Comparison of ENCODE assay signal across 9 cellular contexts in the genomic region with DNA sequence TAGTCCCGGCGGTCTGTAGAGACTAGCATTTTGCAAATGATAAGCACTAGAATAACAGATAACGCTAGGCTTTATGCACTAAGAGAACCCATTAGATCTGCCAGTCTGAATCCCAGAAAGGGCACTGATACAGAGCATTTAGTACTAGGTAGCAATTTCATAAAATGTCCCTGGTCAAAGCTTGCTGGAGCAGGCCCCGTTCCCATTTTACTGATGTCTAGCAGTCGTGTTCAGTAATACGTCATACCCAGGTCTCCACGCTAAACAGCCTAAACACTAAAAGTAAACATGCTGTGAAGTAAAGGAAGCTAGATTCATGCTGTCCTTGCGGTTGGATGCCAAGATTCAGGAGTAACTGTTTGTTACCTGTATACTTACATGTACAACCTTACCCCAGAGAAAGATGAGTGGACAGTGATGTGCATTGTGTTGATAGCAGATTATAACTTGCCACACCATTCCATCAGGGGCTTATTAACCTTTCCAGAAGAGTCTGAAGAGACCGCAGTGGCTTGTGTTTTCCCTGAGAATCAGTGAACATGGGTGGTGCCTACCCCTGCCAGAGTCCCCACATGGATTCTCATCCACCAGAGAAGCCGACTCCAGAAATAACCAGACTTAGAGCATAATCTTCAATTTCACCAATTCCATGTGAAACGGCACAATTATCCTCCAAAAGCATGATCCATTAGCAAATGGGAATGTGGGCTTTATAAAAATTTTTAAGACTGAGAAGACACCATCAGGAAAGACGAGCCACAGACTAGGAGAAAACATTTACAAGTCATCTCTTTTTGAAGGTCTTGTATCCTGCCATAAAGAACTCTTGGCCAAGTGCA. TPM values are rescaled to one million over a fixed set of nuclear protein-coding genes. Genes with fewer than 3 reads are reported as not detected.
DNase-seq lines count a peak whose midpoint lies in the region; ATAC-seq, FAIRE-seq and TF ChIP-seq lines count a peak whose summit lies in the region.
"Had no signal": no experiment of that assay in that cellular context is flagged by ENCODE, and none has a peak within 500 bp of the region (broad histone marks: within the 10 kb centered on the region; RNA-seq: fewer than 3 reads in every experiment).

No MANE protein-coding gene starts in this region.

- H3K27ac ChIP-seq in A549 = peak overlapping the region in 1 of 2 experiments; percentile 4; a peak in 2 of 6 replicates
- H3K27ac ChIP-seq in RWPE1 = peak overlapping the region; percentile 96
- peak overlapping the region; percentile 25; the same call in 1 of the 2 replicates for H3K27ac ChIP-seq in H1 (ENCODE audit: low read depth, low read length)

- no peak overlapping the region for H3K14ac ChIP-seq in H1 (ENCODE audit: insufficient read length)

- peaks cover 31% of the 10 kb centered on the region for H3K4me1 ChIP-seq in A549
- peaks cover 0 to 15% (median 8%) of the 10 kb centered on the region in 4 experiments; a peak in 6 of 7 replicates for H3K4me1 ChIP-seq in H1 (replicated peaks in 1 of 4; ENCODE audit: control insufficient read depth in 3 of 4, insufficient read depth in 4 of 4, low read length in 3 of 4)

- H3K56ac ChIP-seq in H1 (replicated peaks; ENCODE audit: insufficient read length, low read depth, low read length) = no peak overlapping the region

- H3K9me3 ChIP-seq in A549 (no peaks in the 10 kb centered on the region), H1 (ENCODE audit: insufficient read depth in 2 of 2, low read depth in 1 of 2, low read length in 1 of 2) (no peaks in the 10 kb centered on the region)

- no peak overlapping the region for H3K23ac ChIP-seq in H1 (ENCODE audit: insufficient read length)

- peaks cover 18 to 21% of the 10 kb centered on the region in 2 experiments for H4K20me1 ChIP-seq in H1 (replicated peaks in 1 of 2; ENCODE audit: control insufficient read depth in 1 of 2, insufficient read depth in 2 of 2, low read length in 2 of 2)

- no peak overlapping the region for H2AK5ac ChIP-seq in H1 (ENCODE audit: low read depth, low read length)

- no peak for TF ChIP-seq RAD21 in A549 (conservative IDR thresholded peaks at IDR 0.05 in 1 of 2, IDR thresholded peaks at IDR 0.05 in 1 of 2)
- no peak for TF ChIP-seq RAD21 in H1 (IDR thresholded peaks at IDR 0.05 in 1 of 2, conservative IDR thresholded peaks at IDR 0.05 in 1 of 2; ENCODE audit: low read depth in 2 of 2, low read length in 2 of 2)

- no peak overlapping the region for H2AFZ ChIP-seq in H1 (ENCODE audit: low read length)

- FAIRE-seq in A549 (lab: Jason Lieb, UNC) (no peak), H1 (lab: Jason Lieb, UNC) (no peak)

- peaks cover 31 to 59% (median 41%) of the 10 kb centered on the region in 4 experiments for H3K36me3 ChIP-seq in H1 (ENCODE audit: control insufficient read depth in 2 of 4, insufficient read depth in 4 of 4, low read length in 3 of 4)

- peaks cover 17 to 43% of the 10 kb centered on the region in 2 experiments for H3K79me2 ChIP-seq in H1 (ENCODE audit: control insufficient read depth in 1 of 2, insufficient read depth in 2 of 2, low read length in 2 of 2)

- no peaks in the 10 kb centered on the region for H3K27me3 ChIP-seq in H1 (replicated peaks in 1 of 4; ENCODE audit: control insufficient read depth in 3 of 4, extremely low read depth in 1 of 4, insufficient read depth in 3 of 4, low read length in 3 of 4)

- no peak overlapping the region for H3K4me2 ChIP-seq in A549
- no peak overlapping the region for H3K4me2 ChIP-seq in H1 (ENCODE audit: insufficient read depth in 1 of 2, low read depth in 2 of 2, low read length in 2 of 2)

- H2BK15ac ChIP-seq in H1 (ENCODE audit: low read length) = no peak overlapping the region

- H4K5ac ChIP-seq in H1 (ENCODE audit: insufficient read length, low read depth, low read length) = no peak overlapping the region

- no peak overlapping the region for H2BK120ac ChIP-seq in H1 (replicated peaks; ENCODE audit: low read depth, low read length)

- no peak overlapping the region; the same call in 1 of the 2 replicates for H4K8ac ChIP-seq in H1 (ENCODE audit: extremely low read depth, insufficient read depth, low read length)

- no peak overlapping the region for H2BK5ac ChIP-seq in H1 (ENCODE audit: low read depth, low read length)

- peaks cover 5% of the 10 kb centered on the region; the same call in 1 of the 2 replicates for H3K79me1 ChIP-seq in H1 (ENCODE audit: low read depth, low read length)

- no peak overlapping the region for H3K18ac ChIP-seq in H1 (ENCODE audit: extremely low read depth, low read length)

- WGBS in A549 (ENCODE audit: missing lambda C conversion rate) = 54% methylated on average over 12 of the region's 12 CpGs
- 83% methylated on average over 12 of the region's 12 CpGs; no CpG with 5 or more reads in 1 of the 2 experiments for WGBS in H1 (ENCODE audit: extremely low coverage in 1 of 2, insufficient coverage in 1 of 2, insufficient read length in 1 of 2, insufficient replicate concordance in 2 of 2, low coverage in 1 of 2, low lambda C conversion rate in 2 of 2, missing lambda C conversion rate in 1 of 2), 2 experiments

- POLR2A ChIA-PET in A549 (lab: Yijun Ruan, JAX) (interaction anchor here (0.6 to 2.3 kb wide), 5 partner anchors 14 to 94 kb away, joined by 3 to 12 read pairs (median 5); partner anchors contain the start of genes ALDH16A1, PIH1D1 and RCN3), RWPE1 (lab: Yijun Ruan, JAX; ENCODE audit: low non-redundant PET) (no interaction called here), H1 (lab: Charles Lee; ENCODE audit: partially characterized antibody) (interaction anchor here (0.6 to 10.8 kb wide), 21 partner anchors 9 to 220 kb away, joined by 3 to 138 read pairs (median 6); partner anchors contain the start of genes ALDH16A1, FLT3LG, NOSIP and PIH1D1)

- TF ChIP-seq CTCF in A549 (IDR thresholded peaks at IDR 0.05) (no peak), RWPE1 (conservative IDR thresholded peaks at IDR 0.05; ENCODE audit: low read depth) (no peak), H1 (IDR thresholded peaks at IDR 0.05; ENCODE audit: control extremely low read depth in 1 of 3, insufficient read depth in 1 of 3, low read depth in 1 of 3, low read length in 3 of 3) (no peak)

- no peak overlapping the region for H4K91ac ChIP-seq in H1 (replicated peaks; ENCODE audit: insufficient read length, low read length)

- DNase-seq in A549 (ENCODE audit: low read depth in 1 of 2, low spot score in 1 of 2) (peak in 1 of 2 experiments; percentile 83), RWPE1 (ENCODE audit: low spot score) (no peak), H1 (ENCODE audit: low read depth in 1 of 2, low spot score in 2 of 2) (peak in 1 of 2 experiments; percentile 57), GM19238 (ENCODE audit: insufficient read length, low spot score) (no peak), NCI-H2227 (lab: John Stamatoyannopoulos, UW; ENCODE audit: unreplicated experiment) (no peak), Right ventricle myocardium superior (no peak)
- DNase-seq: activated effector memory CD4-positive, alpha-beta T cell treated with anti-CD3 and anti-CD28 coated beads, Interleukin-2, amount 50 U/mL, for 16 hours had no signal

- no peak for TF ChIP-seq EP300 in A549 (IDR thresholded peaks at IDR 0.05)
- no peak for TF ChIP-seq EP300 in H1 (IDR thresholded peaks at IDR 0.05; ENCODE audit: borderline replicate concordance in 1 of 2, low read depth in 2 of 2, low read length in 2 of 2)

- CTCF ChIA-PET in A549 (lab: Yijun Ruan, JAX) = interaction anchor here (1.1 to 1.7 kb wide), 4 partner anchors 14 to 54 kb away, joined by 3 to 7 read pairs (median 5); partner anchors contain the start of gene FLT3LG
- CTCF ChIA-PET in RWPE1 (lab: Yijun Ruan, JAX) = interaction anchor here (0.6 kb wide), 1 partner anchor 49 kb away, joined by 3 read pairs; no protein-coding TSS in a partner anchor
- CTCF ChIA-PET in H1 (lab: Charles Lee; ENCODE audit: partially characterized antibody) = interaction anchor here (0.6 to 3.8 kb wide), 4 partner anchors 12 to 78 kb away, joined by 3 to 16 read pairs (median 4); no protein-coding TSS in a partner anchor

- H3K23me2 ChIP-seq in H1 (ENCODE audit: low read depth, low read length) = peaks cover 14% of the 10 kb centered on the region

- no peak overlapping the region for H3K9ac ChIP-seq in H1 (replicated peaks in 1 of 4; ENCODE audit: extremely low read depth in 1 of 4, low read depth in 3 of 4, low read length in 3 of 4)

- no peak overlapping the region for H2BK12ac ChIP-seq in H1 (ENCODE audit: low read depth, low read length)

- H2BK20ac ChIP-seq in H1 (ENCODE audit: low read length) = no peak overlapping the region

- H3K4me3 ChIP-seq in A549 (no peak overlapping the region), H1 (ENCODE audit: extremely low read depth in 1 of 4, insufficient read depth in 2 of 4, low read depth in 3 of 4, low read length in 4 of 4) (no peak overlapping the region)

- ATAC-seq in A549 = peak; percentile 2 to 17; a peak in 5 of 6 replicates
- no peak for ATAC-seq in GM18505 (IDR thresholded peaks at IDR 0.05; ENCODE audit: unreplicated experiment)
- no peak for ATAC-seq in GM19395 (IDR thresholded peaks at IDR 0.05; ENCODE audit: unreplicated experiment)
- no peak for ATAC-seq in Right ventricle myocardium superior (ENCODE audit: poor library complexity)

- TF ChIP-seq POLR2A in A549 (IDR thresholded peaks at IDR 0.05; ENCODE audit: low read length) (no peak; the same call in 1 of the 2 replicates), GM18505 (IDR thresholded peaks at IDR 0.05; ENCODE audit: borderline replicate concordance, extremely low read depth, insufficient read depth, insufficient read length) (peak; percentile 65), H1 (IDR thresholded peaks at IDR 0.05; ENCODE audit: control extremely low read depth in 1 of 2, low read depth in 2 of 2, low read length in 2 of 2) (peak; percentile 87 to 93)

- H3K4ac ChIP-seq in H1 (replicated peaks; ENCODE audit: insufficient read length, low read depth, low read length) = no peak overlapping the region

- intact Hi-C loops in Right ventricle myocardium superior (cut with DNase I) = no loop called here

RNA-seq across cellular contexts. Expression of gene RPS11, which starts 3.4 kb away (rescaled TPM):
- polyA plus RNA-seq in A549 (2011; rRNA removed) (2,624 and 3,014 TPM in 2 replicates), A549 (2017; fragmentation: RNase III; extraction: RNeasy Plus Mini Kit Qiagen cat#74134 plus additional on column Dnase treatment) (3,721 to 3,877 TPM (median 3,793 TPM) in 3 replicates), H1 (2011; rRNA removed) (4,988 and 6,072 TPM in 2 replicates)
- polyA plus RNA-seq in A549 (2012; cell fraction: cytosol; rRNA removed) = 5,125 and 7,098 TPM in 2 replicates
- polyA plus RNA-seq in A549 (2012; cell fraction: nucleus; rRNA removed) = 2,789 and 3,629 TPM in 2 replicates
- 1,828 and 2,481 TPM in 2 replicates for polyA minus RNA-seq in A549 (2011; rRNA and poly(A)+ RNA removed)
- 2,240 and 2,296 TPM in 2 replicates for total RNA-seq in H1 (2021; fragmentation: NEBNext Ultra II Directional; extraction: Animal tissue kit (Norgen Biotek cat#: 25700))
- polyA plus RNA-seq in H1 (2011; cell fraction: cytosol; rRNA removed) = 7,346 TPM
- polyA plus RNA-seq in H1 (2011; cell fraction: nucleus; rRNA removed) = 2,598 TPM
- 4,049 to 4,786 TPM (median 4,319 TPM) in 4 replicates for polyA plus RNA-seq in H1 (2012, experiment 1 of 2)
- polyA plus RNA-seq in H1 (2012, experiment 2 of 2) = 6,913 TPM
- 3,607 TPM for polyA plus RNA-seq in H1 (2013, experiment 1 of 2)
- 3,607 TPM for polyA plus RNA-seq in H1 (2013, experiment 2 of 2)
- polyA minus RNA-seq in H1 (2011; rRNA and poly(A)+ RNA removed) = 1,118 and 1,125 TPM in 2 replicates
- polyA minus RNA-seq in H1 (2011; cell fraction: cytosol; rRNA and poly(A)+ RNA removed) = 628 TPM
- polyA minus RNA-seq in H1 (2011; cell fraction: nucleus; rRNA and poly(A)+ RNA removed) = 876 TPM
- total RNA-seq in Right ventricle myocardium superior = 935 TPM

RNA-seq across cellular contexts. Expression of gene RPL13A, which starts 5.4 kb away (rescaled TPM):
- polyA plus RNA-seq in A549 (2011; rRNA removed) (5,391 and 5,410 TPM in 2 replicates), A549 (2017; fragmentation: RNase III; extraction: RNeasy Plus Mini Kit Qiagen cat#74134 plus additional on column Dnase treatment) (3,383 to 3,595 TPM (median 3,438 TPM) in 3 replicates), H1 (2011; rRNA removed) (8,501 and 8,868 TPM in 2 replicates)
- polyA plus RNA-seq in A549 (2012; cell fraction: cytosol; rRNA removed) = 6,169 and 7,252 TPM in 2 replicates
- 3,653 and 3,684 TPM in 2 replicates for polyA plus RNA-seq in A549 (2012; cell fraction: nucleus; rRNA removed)
- polyA minus RNA-seq in A549 (2011; rRNA and poly(A)+ RNA removed) = 1,893 and 2,022 TPM in 2 replicates
- total RNA-seq in H1 (2021; fragmentation: NEBNext Ultra II Directional; extraction: Animal tissue kit (Norgen Biotek cat#: 25700)) = 3,305 and 3,520 TPM in 2 replicates
- 6,473 TPM for polyA plus RNA-seq in H1 (2011; cell fraction: cytosol; rRNA removed)
- polyA plus RNA-seq in H1 (2011; cell fraction: nucleus; rRNA removed) = 8,490 TPM
- 3,636 to 6,700 TPM (median 4,913 TPM) in 4 replicates for polyA plus RNA-seq in H1 (2012, experiment 1 of 2)
- 4,417 TPM for polyA plus RNA-seq in H1 (2012, experiment 2 of 2)
- polyA plus RNA-seq in H1 (2013, experiment 1 of 2) = 5,169 TPM
- 4,987 TPM for polyA plus RNA-seq in H1 (2013, experiment 2 of 2)
- 1,061 and 1,192 TPM in 2 replicates for polyA minus RNA-seq in H1 (2011; rRNA and poly(A)+ RNA removed)
- 1,493 TPM for polyA minus RNA-seq in H1 (2011; cell fraction: cytosol; rRNA and poly(A)+ RNA removed)
- polyA minus RNA-seq in H1 (2011; cell fraction: nucleus; rRNA and poly(A)+ RNA removed) = 3,411 TPM
- 1,304 TPM for total RNA-seq in Right ventricle myocardium superior

RNA-seq across cellular contexts. Expression of gene FLT3LG, which starts 18.8 kb away (rescaled TPM):
- polyA plus RNA-seq in A549 (2011; rRNA removed) (0.42 and 0.58 TPM in 2 replicates), A549 (2017; fragmentation: RNase III; extraction: RNeasy Plus Mini Kit Qiagen cat#74134 plus additional on column Dnase treatment) (0.99 to 1.2 TPM (median 1.0 TPM) in 3 replicates), H1 (2011; rRNA removed) (3.2 and 3.9 TPM in 2 replicates)
- 0.75 and 1.4 TPM in 2 replicates for polyA plus RNA-seq in A549 (2012; cell fraction: cytosol; rRNA removed)
- polyA plus RNA-seq in A549 (2012; cell fraction: nucleus; rRNA removed) = 1.9 and 2.2 TPM in 2 replicates
- polyA minus RNA-seq in A549 (2011; rRNA and poly(A)+ RNA removed) = 0.41 and 0.92 TPM in 2 replicates
- 1.6 and 2.6 TPM in 2 replicates for total RNA-seq in H1 (2021; fragmentation: NEBNext Ultra II Directional; extraction: Animal tissue kit (Norgen Biotek cat#: 25700))
- polyA plus RNA-seq in H1 (2011; cell fraction: cytosol; rRNA removed) = 2.1 TPM
- polyA plus RNA-seq in H1 (2011; cell fraction: nucleus; rRNA removed) = 2.8 TPM
- polyA plus RNA-seq in H1 (2012, experiment 1 of 2) = 1.8 to 3.5 TPM (median 2.2 TPM) in 4 replicates
- 2.4 TPM for polyA plus RNA-seq in H1 (2012, experiment 2 of 2)
- polyA plus RNA-seq in H1 (2013, experiment 1 of 2) = 2.3 TPM
- 2.1 TPM for polyA plus RNA-seq in H1 (2013, experiment 2 of 2)
- 0.39 TPM in 1 of 2 replicates, not detected in the other for polyA minus RNA-seq in H1 (2011; rRNA and poly(A)+ RNA removed)
- not detected for polyA minus RNA-seq in H1 (2011; cell fraction: cytosol; rRNA and poly(A)+ RNA removed)
- polyA minus RNA-seq in H1 (2011; cell fraction: nucleus; rRNA and poly(A)+ RNA removed) = not detected
- 3.6 TPM for total RNA-seq in Right ventricle myocardium superior

RNA-seq across cellular contexts. Expression of gene FCGRT, which starts 19.7 kb away (rescaled TPM):
- polyA plus RNA-seq in A549 (2011; rRNA removed) (25.7 and 32.0 TPM in 2 replicates), A549 (2017; fragmentation: RNase III; extraction: RNeasy Plus Mini Kit Qiagen cat#74134 plus additional on column Dnase treatment) (20.0 to 28.4 TPM (median 28.4 TPM) in 3 replicates), H1 (2011; rRNA removed) (41.2 and 66.7 TPM in 2 replicates)
- 20.4 and 28.0 TPM in 2 replicates for polyA plus RNA-seq in A549 (2012; cell fraction: cytosol; rRNA removed)
- 47.2 and 48.8 TPM in 2 replicates for polyA plus RNA-seq in A549 (2012; cell fraction: nucleus; rRNA removed)
- 23.9 and 24.7 TPM in 2 replicates for polyA minus RNA-seq in A549 (2011; rRNA and poly(A)+ RNA removed)
- 43.4 and 46.5 TPM in 2 replicates for total RNA-seq in H1 (2021; fragmentation: NEBNext Ultra II Directional; extraction: Animal tissue kit (Norgen Biotek cat#: 25700))
- 29.0 TPM for polyA plus RNA-seq in H1 (2011; cell fraction: cytosol; rRNA removed)
- polyA plus RNA-seq in H1 (2011; cell fraction: nucleus; rRNA removed) = 104 TPM
- 31.3 to 51.7 TPM (median 47.2 TPM) in 4 replicates for polyA plus RNA-seq in H1 (2012, experiment 1 of 2)
- polyA plus RNA-seq in H1 (2012, experiment 2 of 2) = 38.5 TPM
- polyA plus RNA-seq in H1 (2013, experiment 1 of 2) = 52.8 TPM
- 53.7 TPM for polyA plus RNA-seq in H1 (2013, experiment 2 of 2)
- polyA minus RNA-seq in H1 (2011; rRNA and poly(A)+ RNA removed) = 12.9 and 13.9 TPM in 2 replicates
- polyA minus RNA-seq in H1 (2011; cell fraction: cytosol; rRNA and poly(A)+ RNA removed) = 15.7 TPM
- 12.3 TPM for polyA minus RNA-seq in H1 (2011; cell fraction: nucleus; rRNA and poly(A)+ RNA removed)
- 98.8 TPM for total RNA-seq in Right ventricle myocardium superior

RNA-seq across cellular contexts. Expression of gene RCN3, which starts 35.0 kb away (rescaled TPM):
- polyA plus RNA-seq in A549 (2011; rRNA removed) = 0.31 and 0.41 TPM in 2 replicates
- polyA plus RNA-seq in A549 (2012; cell fraction: cytosol; rRNA removed) = 0.78 and 0.98 TPM in 2 replicates
- 5.4 and 5.7 TPM in 2 replicates for polyA plus RNA-seq in A549 (2012; cell fraction: nucleus; rRNA removed)
- 1.6 to 2.1 TPM (median 1.8 TPM) in 3 replicates for polyA plus RNA-seq in A549 (2017; fragmentation: RNase III; extraction: RNeasy Plus Mini Kit Qiagen cat#74134 plus additional on column Dnase treatment)
- polyA minus RNA-seq in A549 (2011; rRNA and poly(A)+ RNA removed) = not detected in 2 replicates
- total RNA-seq in H1 (2021; fragmentation: NEBNext Ultra II Directional; extraction: Animal tissue kit (Norgen Biotek cat#: 25700)) = 18.9 and 19.5 TPM in 2 replicates
- polyA plus RNA-seq in H1 (2011; rRNA removed) = 5.8 and 9.4 TPM in 2 replicates
- polyA plus RNA-seq in H1 (2011; cell fraction: cytosol; rRNA removed) = 4.5 TPM
- polyA plus RNA-seq in H1 (2011; cell fraction: nucleus; rRNA removed) = 12.0 TPM
- polyA plus RNA-seq in H1 (2012, experiment 1 of 2) = 7.5 to 13.8 TPM (median 11.7 TPM) in 4 replicates
- polyA plus RNA-seq in H1 (2012, experiment 2 of 2) = 13.0 TPM
- 24.8 TPM for polyA plus RNA-seq in H1 (2013, experiment 1 of 2)
- 27.4 TPM for polyA plus RNA-seq in H1 (2013, experiment 2 of 2)
- 0.69 and 0.83 TPM in 2 replicates for polyA minus RNA-seq in H1 (2011; rRNA and poly(A)+ RNA removed)
- polyA minus RNA-seq in H1 (2011; cell fraction: cytosol; rRNA and poly(A)+ RNA removed) = 1.9 TPM
- polyA minus RNA-seq in H1 (2011; cell fraction: nucleus; rRNA and poly(A)+ RNA removed) = 3.3 TPM
- 7.3 TPM for total RNA-seq in Right ventricle myocardium superior

Comparison
In these comparisons a context has a peak if more than half of its experiments do, and no peak if none do; other contexts are left out.
1. ATAC-seq: peak in A549 (2 of 2); none in GM18505 (single experiment), GM19395 (single experiment) and Right ventricle myocardium superior (single experiment).
2. Of the 18 proteins assayed by ChIP-seq in both H1 and A549: peak only in H1: CHD2, POLR2A and USF2; only in A549: JUN and MAFK; in both: E2F6; in neither: 12.